In genomic region chr2:9973691-9974090, GRCh38 we compare ENCODE assay signal across 8 cellular contexts.
"Had no signal": no experiment of that assay in that cellular context is flagged by ENCODE, and none has a peak within 500 bp of the region (broad histone marks: within the 10 kb centered on the region; RNA-seq: fewer than 3 reads in every experiment).

No MANE protein-coding gene starts in this region.

- H3K27me3 ChIP-seq: body of pancreas, stomach, vagina had no signal

- H3K9me3 ChIP-seq: body of pancreas, stomach, vagina had no signal

- DNase-seq: activated CD4-positive, alpha-beta T cell treated with anti-CD3 and anti-CD28 coated beads, Interleukin-2, amount 50 U/mL, for 1 hour; activated naive CD4-positive, alpha-beta T cell treated with anti-CD3 and anti-CD28 coated beads, Interleukin-2, amount 50 U/mL, for 16 hours; body of pancreas; cerebellar nuclear complex; left colon; stomach had no signal

- H3K36me3 ChIP-seq: stomach, vagina had no signal

- H3K4me3 ChIP-seq: body of pancreas, stomach, vagina had no signal

- H3K27ac ChIP-seq: body of pancreas had no signal

- ATAC-seq: body of pancreas; left colon; natural killer cell treated with Interleukin-12 subunit alpha and Interleukin-12 subunit beta and Interleukin-15 and Interleukin-18, amount 100 ng/mL, for 72 hours had no signal
